Comparison of ENCODE assay signal across 13 cellular contexts in the genomic region with DNA sequence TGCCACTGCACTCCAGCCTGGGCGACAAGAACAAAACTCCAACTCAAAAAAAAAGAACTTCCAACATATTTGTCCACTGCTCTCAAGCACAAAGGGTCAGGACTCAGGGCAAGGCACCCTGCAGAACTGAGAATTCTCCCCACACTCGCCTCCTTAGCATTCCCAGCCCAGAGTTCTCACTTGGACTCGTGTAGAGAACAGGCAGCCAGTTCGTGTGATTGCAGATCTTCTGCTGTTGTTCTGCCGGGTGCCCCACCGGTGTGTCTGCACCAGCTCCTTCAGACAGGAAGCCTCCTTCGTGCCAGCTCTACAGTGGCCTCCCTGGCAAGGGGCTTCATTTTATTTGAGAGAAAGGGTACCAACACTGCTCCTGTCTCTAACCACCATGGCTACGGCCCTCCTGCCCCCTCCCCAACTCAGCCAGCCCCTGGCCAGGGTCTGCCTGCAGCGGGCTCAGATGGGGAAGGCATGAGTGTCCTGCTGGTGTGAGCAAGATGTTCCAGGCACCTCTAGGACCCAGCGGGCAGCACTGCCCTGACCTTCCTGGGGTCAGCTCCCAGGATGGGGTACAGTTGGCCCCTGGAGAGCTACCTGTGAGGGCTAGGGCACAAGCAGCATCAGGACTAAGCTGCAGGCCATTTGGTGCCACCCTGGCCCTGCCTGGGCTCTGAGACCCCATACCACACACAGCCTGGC. TPM values are rescaled to one million over a fixed set of nuclear protein-coding genes. Genes with fewer than 3 reads are reported as not detected.
A peak's percentile ranks its signal among the peaks of the same experiment; 100 is the strongest.
DNase-seq lines count a peak whose midpoint lies in the region; ATAC-seq and TF ChIP-seq lines count a peak whose summit lies in the region.
"Had no signal": no experiment of that assay in that cellular context is flagged by ENCODE, and none has a peak within 500 bp of the region (broad histone marks: within the 10 kb centered on the region; RNA-seq: fewer than 3 reads in every experiment).

No MANE protein-coding gene starts in this region.

- intact Hi-C loops in IMR-90 (cut with micrococcal nuclease) (no loop called here), lower lobe of right lung (cut with DNase I) (no loop called here)

- no peak overlapping the region for H3K23ac ChIP-seq in IMR-90 (ENCODE audit: low read depth, low read length)

- no peaks in the 10 kb centered on the region for H4K20me1 ChIP-seq in IMR-90 (ENCODE audit: insufficient read depth, low read length)

- no TSS peak for BruUV-seq in IMR-90 (replicated peaks; lab: Mats Ljungman, UMichigan)

- H3K36me3 ChIP-seq in IMR-90 (ENCODE audit: control insufficient read depth, insufficient read depth, low read length) (no peaks in the 10 kb centered on the region), lower lobe of right lung (no peaks in the 10 kb centered on the region), stomach smooth muscle (ENCODE audit: control insufficient read depth in 2 of 2, insufficient read depth in 2 of 2, low read length in 2 of 2) (no peaks in the 10 kb centered on the region)

- H4K8ac ChIP-seq in IMR-90 (ENCODE audit: low read depth in 2 of 2, low read length in 2 of 2): no peak overlapping the region

- dilution Hi-C loops in IMR-90 (cut with HindIII; ENCODE audit: low sequenced_read_pairs, unreplicated experiment): no loop called here

- no peak overlapping the region for H2BK120ac ChIP-seq in IMR-90 (ENCODE audit: low read depth, low read length)

- H3K4me1 ChIP-seq in IMR-90 (ENCODE audit: control insufficient read depth, insufficient read depth, low read length): peaks cover 23% of the 10 kb centered on the region
- peaks cover 59% of the 10 kb centered on the region for H3K4me1 ChIP-seq in lower lobe of right lung
- H3K4me1 ChIP-seq in stomach smooth muscle (ENCODE audit: control insufficient read depth, insufficient read depth, low read length): peaks cover 74% of the 10 kb centered on the region

- H3K14ac ChIP-seq in IMR-90 (replicated peaks; ENCODE audit: low read depth, low read length): no peak overlapping the region

- H2BK5ac ChIP-seq in IMR-90 (ENCODE audit: low read depth, low read length, poor library complexity, severe bottlenecking): no peak overlapping the region

- no peak overlapping the region for H2BK20ac ChIP-seq in IMR-90 (ENCODE audit: low read depth, low read length)

- H2AK5ac ChIP-seq in IMR-90 (ENCODE audit: low read depth, low read length): 0 out of 2 replicates have a peak overlapping the region, but pooled peaks have one; percentile 28

- no peak overlapping the region for H2AFZ ChIP-seq in IMR-90 (replicated peaks; ENCODE audit: low read length, poor library complexity)

- H3K27ac ChIP-seq in IMR-90 (ENCODE audit: insufficient read depth, low read length) (no peak overlapping the region), lower lobe of right lung (peak overlapping the region; percentile 67), stomach smooth muscle (ENCODE audit: low read length) (peak overlapping the region; percentile 95)
- H3K27ac ChIP-seq: SK-N-MC had no signal

- H3K9me1 ChIP-seq in IMR-90 (ENCODE audit: insufficient read depth, low read length): no peaks in the 10 kb centered on the region

- WGBS in IMR-90 (ENCODE audit: extremely low coverage in 2 of 2, insufficient read length in 1 of 2), 2 experiments: 37% methylated on average over 5 of the region's 10 CpGs; no CpG with 5 or more reads in 1 of the 2 experiments

- no peak overlapping the region for H4K91ac ChIP-seq in IMR-90 (ENCODE audit: insufficient read depth, low read depth, low read length)

- no peaks in the 10 kb centered on the region; a peak in 1 of 4 replicates for H3K79me1 ChIP-seq in IMR-90 (ENCODE audit: low read depth in 1 of 2, low read length in 2 of 2)

- H2BK15ac ChIP-seq in IMR-90 (ENCODE audit: low read depth, low read length): no peak overlapping the region

- no peak overlapping the region; the same call in 1 of the 2 replicates for H4K5ac ChIP-seq in IMR-90 (ENCODE audit: low read depth, low read length)

- POLR2A ChIA-PET in IMR-90 (lab: Charles Lee; ENCODE audit: unreplicated experiment): no interaction called here

- DNase-seq in IMR-90 (no peak), astrocyte of the spinal cord (ENCODE audit: low read depth, low spot score) (peak; percentile 28), lower lobe of right lung (no peak), SIG-M5 (lab: John Stamatoyannopoulos, UW) (no peak), NCI-H1092 (lab: John Stamatoyannopoulos, UW) (no peak), SW 1271 (lab: John Stamatoyannopoulos, UW) (no peak)
- DNase-seq: central memory CD4-positive, alpha-beta T cell; KBM-7; NCI-H2227 treated with DMSO at 0.1 percent for 48 hours had no signal

- ATAC-seq in IMR-90 (ENCODE audit: low read depth) (no peak), lower lobe of right lung (no peak), HG02938 (IDR thresholded peaks at IDR 0.05; ENCODE audit: unreplicated experiment) (no peak)

- no peak for TF ChIP-seq POLR2A in IMR-90 (IDR thresholded peaks at IDR 0.05; ENCODE audit: low read depth, low read length)

- CTCF ChIA-PET in IMR-90 (lab: Yijun Ruan, JAX): interaction anchor here (0.5 to 2.2 kb wide), 4 partner anchors 26 to 166 kb away, joined by 3 to 9 read pairs (median 8); no protein-coding TSS in a partner anchor

- in situ Hi-C loops in IMR-90 (cut with MboI; ENCODE audit: low sequenced_read_pairs) (loop anchor here (5.0 to 25.0 kb wide), 3 partner anchors 158 to 463 kb away; no protein-coding TSS in a partner anchor), astrocyte of the spinal cord (cut with HindIII; ENCODE audit: low sequenced_read_pairs) (no loop called here)

- peak overlapping the region; percentile 48 for H2AK9ac ChIP-seq in IMR-90 (replicated peaks; ENCODE audit: low read depth, low read length, poor library complexity)

- no peak for TF ChIP-seq CTCF in IMR-90 (conservative IDR thresholded peaks at IDR 0.05; ENCODE audit: low read depth, low read length)
- TF ChIP-seq CTCF in astrocyte of the spinal cord (IDR thresholded peaks at IDR 0.05; ENCODE audit: low read depth, low read length): no peak
- no peak for TF ChIP-seq CTCF in lower lobe of right lung (IDR thresholded peaks at IDR 0.05)

- H3K56ac ChIP-seq in IMR-90 (ENCODE audit: extremely low read depth, insufficient read depth, low read length): no peak overlapping the region

- TF ChIP-seq RAD21 in IMR-90 (IDR thresholded peaks at IDR 0.05; ENCODE audit: low read length): no peak

- H3K9ac ChIP-seq in IMR-90 (ENCODE audit: low read depth, low read length): no peak overlapping the region
- peak overlapping the region; percentile 47 to 62 for H3K9ac ChIP-seq in stomach smooth muscle (ENCODE audit: low read length in 2 of 2)

- H3K9me3 ChIP-seq in IMR-90 (ENCODE audit: control insufficient read depth, insufficient read depth, low read length) (no peaks in the 10 kb centered on the region), lower lobe of right lung (no peaks in the 10 kb centered on the region), stomach smooth muscle (ENCODE audit: control insufficient read depth in 2 of 2, low read length in 2 of 2) (no peaks in the 10 kb centered on the region)

- no peak overlapping the region for H3K4me2 ChIP-seq in IMR-90 (ENCODE audit: low read depth, low read length)

- H3K27me3 ChIP-seq in IMR-90 (ENCODE audit: control insufficient read depth, insufficient read depth, low read length): no peaks in the 10 kb centered on the region
- H3K27me3 ChIP-seq in lower lobe of right lung (ENCODE audit: low read depth): no peaks in the 10 kb centered on the region
- no peaks in the 10 kb centered on the region for H3K27me3 ChIP-seq in stomach smooth muscle (ENCODE audit: control insufficient read depth in 1 of 2, insufficient read depth in 2 of 2, low read length in 2 of 2)

- H3K4ac ChIP-seq in IMR-90 (ENCODE audit: low read depth, low read length): no peak overlapping the region; the same call in 1 of the 2 replicates

- no peak overlapping the region; the same call in 1 of the 2 replicates for H3K18ac ChIP-seq in IMR-90 (ENCODE audit: low read depth, low read length)

- no peak overlapping the region for H3K4me3 ChIP-seq in IMR-90 (ENCODE audit: insufficient read depth, low read depth, low read length)
- H3K4me3 ChIP-seq in astrocyte of the spinal cord (ENCODE audit: low read depth, low read length): no peak overlapping the region
- H3K4me3 ChIP-seq in lower lobe of right lung: no peak overlapping the region
- H3K4me3 ChIP-seq in stomach smooth muscle (ENCODE audit: low read length in 2 of 2): peak overlapping the region; percentile 5 to 47
- H3K4me3 ChIP-seq: SK-N-MC had no signal

TF ChIP-seq in IMR-90, 13 proteins besides CTCF, POLR2A, EP300 and RAD21 (continues in another document):
- TF ChIP-seq MAFK (IDR thresholded peaks at IDR 0.05; ENCODE audit: low read depth, low read length): no peak
- TF ChIP-seq ELK1 (IDR thresholded peaks at IDR 0.05; ENCODE audit: borderline replicate concordance, low read depth, low read length): no peak
- TF ChIP-seq CHD1 (IDR thresholded peaks at IDR 0.05; ENCODE audit: low read depth, low read length): no peak
- TF ChIP-seq MAZ (IDR thresholded peaks at IDR 0.05; ENCODE audit: borderline replicate concordance, low read depth, low read length): no peak
- TF ChIP-seq SMC3 (IDR thresholded peaks at IDR 0.05; ENCODE audit: low read depth, low read length): no peak
- TF ChIP-seq FOS (IDR thresholded peaks at IDR 0.05; ENCODE audit: low read depth, low read length): no peak
- no peak for TF ChIP-seq RCOR1 (IDR thresholded peaks at IDR 0.05; ENCODE audit: insufficient replicate concordance, low read length)
- no peak for TF ChIP-seq MXI1 (IDR thresholded peaks at IDR 0.05; ENCODE audit: borderline replicate concordance, low read depth, low read length)
- TF ChIP-seq CEBPB (IDR thresholded peaks at IDR 0.05; ENCODE audit: low read depth, low read length): no peak
- TF ChIP-seq BHLHE40 (IDR thresholded peaks at IDR 0.05; ENCODE audit: low read depth, low read length): no peak
- no peak for TF ChIP-seq NFE2L2 (IDR thresholded peaks at IDR 0.05; ENCODE audit: low read depth, low read length)
- TF ChIP-seq RFX5 (IDR thresholded peaks at IDR 0.05; ENCODE audit: low read depth, low read length): no peak

RNA-seq across cellular contexts. Expression of gene SCGB1A1, which starts 19.5 kb away (rescaled TPM):
- total RNA-seq in IMR-90 (2012; rRNA removed) (not detected in 2 replicates), lower lobe of right lung (3,364 TPM)
- polyA plus RNA-seq in IMR-90 (2012; rRNA removed): not detected in 2 replicates
- not detected in 2 replicates for polyA plus RNA-seq in IMR-90 (2012; cell fraction: cytosol; rRNA removed)
- not detected in 2 replicates for polyA plus RNA-seq in IMR-90 (2012; cell fraction: nucleus; rRNA removed; ENCODE audit: low replicate concordance)
- total RNA-seq: Daoy had no signal

Comparison
In these comparisons a context has a peak if more than half of its experiments do, and no peak if none do; other contexts are left out.
1. H3K4me3 ChIP-seq: peak in stomach smooth muscle (2 of 2); none in IMR-90 (single experiment), astrocyte of the spinal cord (single experiment) and lower lobe of right lung (single experiment).
2. RNA of gene SCGB1A1, which starts 19.5 kb away (total RNA-seq): 3,364 TPM in lower lobe of right lung (single experiment); not detected in IMR-90; every median in the first group is over 1,000 times any median in the second.